Comparison of ENCODE assay signal across 8 cellular contexts in genomic region chr2:78864205-78864604, GRCh38.
"Had no signal": no experiment of that assay in that cellular context is flagged by ENCODE, and none has a peak within 500 bp of the region (broad histone marks: within the 10 kb centered on the region; RNA-seq: fewer than 3 reads in every experiment).

No MANE protein-coding gene starts in this region.

- DNase-seq: GDM1, GF-D8 had no signal

- FAIRE-seq: G401.6, GM12878, GM12891, GM12892, GM18507, GM19239 had no signal

- ATAC-seq: GM12878 had no signal

- H3K4me3 ChIP-seq: GM12878 had no signal
